Comparison of ENCODE assay signal across 9 cellular contexts in the genomic region with DNA sequence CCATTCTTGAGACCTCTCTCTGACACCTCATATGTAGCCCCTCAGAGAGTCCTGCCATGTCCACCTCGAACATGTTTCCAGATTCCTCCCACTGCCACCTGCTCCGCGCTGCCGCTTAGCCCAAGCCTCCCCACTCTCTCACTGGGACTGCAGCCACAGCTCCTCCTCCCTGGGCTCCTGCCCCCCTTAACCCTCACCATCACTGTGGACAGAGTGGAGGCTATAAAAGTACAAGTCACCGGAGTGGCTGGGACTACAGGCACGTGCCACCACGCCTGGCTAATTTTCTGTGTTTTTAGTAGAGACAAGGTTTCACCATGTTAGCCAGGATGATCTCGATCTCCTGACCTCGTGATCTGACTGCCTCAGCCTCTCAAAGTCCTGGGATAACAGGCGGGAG.
"Had no signal": no experiment of that assay in that cellular context is flagged by ENCODE, and none has a peak within 500 bp of the region (broad histone marks: within the 10 kb centered on the region; RNA-seq: fewer than 3 reads in every experiment).

No MANE protein-coding gene starts in this region.

- H3K27me3 ChIP-seq: vagina had no signal

- H3K27ac ChIP-seq: breast epithelium, esophagus squamous epithelium, pancreas, skin epidermis, vagina had no signal

- H3K9me3 Mint-ChIP-seq: activated naive CD4-positive, alpha-beta T cell treated with anti-CD3 and anti-CD28 coated beads, Interleukin-2, amount 10 ng/mL, durations not matched to agents 7 days and 5 days; neural crest cell had no signal

- H3K27ac Mint-ChIP-seq: activated CD8-positive, alpha-beta T cell treated with anti-CD3 and anti-CD28 coated beads, Interleukin-2, amount 10 ng/mL, durations not matched to agents 7 days and 5 days; activated naive CD4-positive, alpha-beta T cell treated with anti-CD3 and anti-CD28 coated beads, Interleukin-2, amount 10 ng/mL, durations not matched to agents 7 days and 5 days; immature natural killer cell had no signal

- H3K4me1 Mint-ChIP-seq: activated naive CD4-positive, alpha-beta T cell treated with anti-CD3 and anti-CD28 coated beads, Interleukin-2, amount 10 ng/mL, durations not matched to agents 7 days and 5 days; immature natural killer cell had no signal

- H3K9me3 ChIP-seq: breast epithelium, esophagus squamous epithelium, pancreas, vagina had no signal

- ATAC-seq: activated CD8-positive, alpha-beta T cell treated with anti-CD3 and anti-CD28 coated beads, Interleukin-2, amount 10 ng/mL, durations not matched to agents 7 days and 5 days had no signal

- FAIRE-seq: pancreas had no signal

- H3K36me3 Mint-ChIP-seq: activated naive CD4-positive, alpha-beta T cell treated with anti-CD3 and anti-CD28 coated beads, Interleukin-2, amount 10 ng/mL, durations not matched to agents 7 days and 5 days had no signal

- H3K36me3 ChIP-seq: breast epithelium, esophagus squamous epithelium, pancreas, vagina had no signal

- H3K4me3 ChIP-seq: skin epidermis had no signal

- DNase-seq: activated CD8-positive, alpha-beta T cell treated with anti-CD3 and anti-CD28 coated beads, Interleukin-2, amount 10 ng/mL, durations not matched to agents 7 days and 5 days; activated naive CD4-positive, alpha-beta T cell treated with anti-CD3 and anti-CD28 coated beads, Interleukin-2, amount 10 ng/mL, durations not matched to agents 7 days and 5 days; esophagus squamous epithelium; immature natural killer cell had no signal

- H3K4me3 Mint-ChIP-seq: activated CD8-positive, alpha-beta T cell treated with anti-CD3 and anti-CD28 coated beads, Interleukin-2, amount 10 ng/mL, durations not matched to agents 7 days and 5 days; activated naive CD4-positive, alpha-beta T cell treated with anti-CD3 and anti-CD28 coated beads, Interleukin-2, amount 10 ng/mL, durations not matched to agents 7 days and 5 days had no signal
